12 cellular contexts compared by ENCODE assay signal in genomic region chr1:219988387-219988786, GRCh38. TPM values are rescaled to one million over a fixed set of nuclear protein-coding genes. Genes with fewer than 3 reads are reported as not detected.
A peak's percentile ranks its signal among the peaks of the same experiment; 100 is the strongest.
DNase-seq lines count a peak whose midpoint lies in the region; ATAC-seq and TF ChIP-seq lines count a peak whose summit lies in the region.
"Had no signal": no experiment of that assay in that cellular context is flagged by ENCODE, and none has a peak within 500 bp of the region (broad histone marks: within the 10 kb centered on the region; RNA-seq: fewer than 3 reads in every experiment).

No MANE protein-coding gene starts in this region.

- peaks cover 3% of the 10 kb centered on the region; the same call in 1 of the 2 replicates for H3K36me3 ChIP-seq in GM06990 (ENCODE audit: control insufficient read depth, insufficient read depth, low read length)
- H3K36me3 ChIP-seq in brain microvascular endothelial cell (replicated peaks) = peaks cover 25% of the 10 kb centered on the region
- peaks cover 52% of the 10 kb centered on the region for H3K36me3 ChIP-seq in lower lobe of right lung

- intact Hi-C loops in lower lobe of right lung (cut with DNase I) (no loop called here), Right ventricle myocardium inferior (cut with DNase I) (no loop called here), right cardiac atrium (cut with DNase I) (no loop called here)

- H3K4me3 ChIP-seq in GM06990 (replicated peaks; ENCODE audit: low read depth, low read length) = peak overlapping the region; percentile 31
- no peak overlapping the region for H3K4me3 ChIP-seq in brain microvascular endothelial cell (ENCODE audit: low read depth, low read length)
- H3K4me3 ChIP-seq in lower lobe of right lung = no peak overlapping the region
- no peak overlapping the region for H3K4me3 ChIP-seq in right cardiac atrium (ENCODE audit: low read length)
- H3K4me3 ChIP-seq: lung had no signal

- ATAC-seq in GM19043 (IDR thresholded peaks at IDR 0.05; ENCODE audit: low read depth, unreplicated experiment) = peak; percentile 59
- ATAC-seq in HG02623 (IDR thresholded peaks at IDR 0.05; ENCODE audit: unreplicated experiment) = peak; percentile 67
- peak; percentile 64 for ATAC-seq in HG03460 (IDR thresholded peaks at IDR 0.05; ENCODE audit: unreplicated experiment)
- no peak for ATAC-seq in lower lobe of right lung
- no peak for ATAC-seq in Right ventricle myocardium inferior
- ATAC-seq in right cardiac atrium = no peak
- ATAC-seq: T-cell had no signal

- no peak for TF ChIP-seq CTCF in GM06990 (IDR thresholded peaks at IDR 0.05; ENCODE audit: insufficient read depth, low read length, poor library complexity, severe bottlenecking)
- no peak for TF ChIP-seq CTCF in brain microvascular endothelial cell (IDR thresholded peaks at IDR 0.05; ENCODE audit: low read depth, low read length, missing control alignments)
- no peak for TF ChIP-seq CTCF in lower lobe of right lung (IDR thresholded peaks at IDR 0.05)

- in situ Hi-C loops in brain microvascular endothelial cell (cut with HindIII; ENCODE audit: low pct_ligation_motif_present, low sequenced_read_pairs) = no loop called here

- H3K4me1 ChIP-seq in lower lobe of right lung = no peaks in the 10 kb centered on the region
- H3K4me1 ChIP-seq in right cardiac atrium (ENCODE audit: control insufficient read depth, insufficient read depth, low read length) = no peaks in the 10 kb centered on the region

- H3K27me3 ChIP-seq in GM06990 (replicated peaks; ENCODE audit: control insufficient read depth, insufficient read depth, low read length) (no peaks in the 10 kb centered on the region), brain microvascular endothelial cell (replicated peaks) (no peaks in the 10 kb centered on the region), lower lobe of right lung (ENCODE audit: low read depth) (no peaks in the 10 kb centered on the region), right cardiac atrium (ENCODE audit: control insufficient read depth, insufficient read depth) (no peaks in the 10 kb centered on the region)

- no peaks in the 10 kb centered on the region for H3K9me3 ChIP-seq in lower lobe of right lung
- H3K9me3 ChIP-seq in right cardiac atrium (ENCODE audit: control insufficient read depth, low read length) = no peaks in the 10 kb centered on the region

- H3K27ac ChIP-seq in brain microvascular endothelial cell = no peak overlapping the region
- no peak overlapping the region for H3K27ac ChIP-seq in lower lobe of right lung
- no peak overlapping the region for H3K27ac ChIP-seq in right cardiac atrium (ENCODE audit: low read length)

- 94% methylated on average over 5 of the region's 5 CpGs for WGBS in right cardiac atrium

- DNase-seq in GM06990 (ENCODE audit: extremely low read depth, insufficient read length) = peak; percentile 46
- no peak for DNase-seq in brain microvascular endothelial cell
- no peak for DNase-seq in lower lobe of right lung
- DNase-seq in Right ventricle myocardium inferior (ENCODE audit: missing footprints) = no peak
- DNase-seq in right cardiac atrium = no peak
- DNase-seq: GF-D8, NCI-H2107, T-cell had no signal

RNA-seq across cellular contexts. Expression of gene EPRS1, which starts 57.9 kb away (rescaled TPM):
- total RNA-seq in lower lobe of right lung = 65.4 TPM
- 60.1 TPM for total RNA-seq in Right ventricle myocardium inferior
- total RNA-seq in right cardiac atrium = 10 to 100 TPM; 55.8 to 66.4 (median 62.5) TPM
- 33.6 TPM for polyA plus RNA-seq in right cardiac atrium

Comparison
In these comparisons a context has a peak if more than half of its experiments do, and no peak if none do; other contexts are left out.
1. ATAC-seq: peak in GM19043 (single experiment), HG02623 (single experiment) and HG03460 (single experiment); none in lower lobe of right lung (0 of 2), Right ventricle myocardium inferior (single experiment) and right cardiac atrium (0 of 2).